Comparison of ENCODE assay signal across 18 cellular contexts in genomic region chr17:68004201-68004600, GRCh38.
"Had no signal": no experiment of that assay in that cellular context is flagged by ENCODE, and none has a peak within 500 bp of the region (broad histone marks: within the 10 kb centered on the region; RNA-seq: fewer than 3 reads in every experiment).

No MANE protein-coding gene starts in this region.

- H3K27ac Mint-ChIP-seq: dendritic cell treated with granulocyte-macrophage colony-stimulating factor and Interleukin-4, amounts not matched to agents 40 ng/mL and 50 ng/mL, for 4 days; effector memory CD8-positive, alpha-beta T cell; natural killer cell treated with Interleukin-12 subunit alpha and Interleukin-12 subunit beta and Interleukin-15 and Interleukin-18, amount 100 ng/mL, for 72 hours; progenitor cell of endocrine pancreas had no signal

- H3K4me3 Mint-ChIP-seq: dendritic cell treated with granulocyte-macrophage colony-stimulating factor and Interleukin-4, amounts not matched to agents 40 ng/mL and 50 ng/mL, for 4 days; effector memory CD8-positive, alpha-beta T cell; natural killer cell treated with Interleukin-12 subunit alpha and Interleukin-12 subunit beta and Interleukin-15 and Interleukin-18, amount 100 ng/mL, for 72 hours had no signal

- H3K9me3 Mint-ChIP-seq: dendritic cell treated with granulocyte-macrophage colony-stimulating factor and Interleukin-4, amounts not matched to agents 40 ng/mL and 50 ng/mL, for 4 days; effector memory CD8-positive, alpha-beta T cell; natural killer cell treated with Interleukin-12 subunit alpha and Interleukin-12 subunit beta and Interleukin-15 and Interleukin-18, amount 100 ng/mL, for 72 hours had no signal

- H3K4me1 ChIP-seq: pancreas, tibial artery, upper lobe of left lung, uterus had no signal

- H3K27me3 ChIP-seq: heart left ventricle, pancreas, tibial artery, upper lobe of left lung, uterus had no signal

- DNase-seq: effector memory CD8-positive, alpha-beta T cell; erythroblast; heart left ventricle; hippocampal formation; mammary epithelial cell; mucosa of descending colon; occipital lobe; pancreas; right cardiac atrium; stimulated activated CD4-positive, alpha-beta T cell treated with anti-CD3 and anti-CD28 coated beads, Interleukin-2, amount 100 ng/mL, for 48 hours; stimulated activated naive CD4-positive, alpha-beta T cell treated with Interleukin-2 at 50 U/mL for 16 hours; tibial artery; upper lobe of left lung; uterus had no signal

- H3K4me3 ChIP-seq: heart left ventricle, mucosa of descending colon, pancreas, smooth muscle cell, tibial artery, upper lobe of left lung, uterus had no signal

- H3K4me2 ChIP-seq: smooth muscle cell had no signal

- H3K36me3 Mint-ChIP-seq: natural killer cell treated with Interleukin-12 subunit alpha and Interleukin-12 subunit beta and Interleukin-15 and Interleukin-18, amount 100 ng/mL, for 72 hours had no signal

- H3K27me3 Mint-ChIP-seq: effector memory CD8-positive, alpha-beta T cell; natural killer cell treated with Interleukin-12 subunit alpha and Interleukin-12 subunit beta and Interleukin-15 and Interleukin-18, amount 100 ng/mL, for 72 hours had no signal

- H3K27ac ChIP-seq: heart left ventricle, pancreas, tibial artery, upper lobe of left lung, uterus had no signal

- H3K9me3 ChIP-seq: heart left ventricle, mucosa of descending colon, pancreas, tibial artery, upper lobe of left lung, uterus had no signal

- H3K36me3 ChIP-seq: heart left ventricle, pancreas, tibial artery, upper lobe of left lung, uterus had no signal

- ATAC-seq: effector memory CD8-positive, alpha-beta T cell; heart left ventricle; mucosa of descending colon; natural killer cell treated with Interleukin-12 subunit alpha and Interleukin-12 subunit beta and Interleukin-15 and Interleukin-18, amount 100 ng/mL, for 72 hours; pancreas; right cardiac atrium had no signal
